ENCODE assay signal across 8 cellular contexts in the genomic region with DNA sequence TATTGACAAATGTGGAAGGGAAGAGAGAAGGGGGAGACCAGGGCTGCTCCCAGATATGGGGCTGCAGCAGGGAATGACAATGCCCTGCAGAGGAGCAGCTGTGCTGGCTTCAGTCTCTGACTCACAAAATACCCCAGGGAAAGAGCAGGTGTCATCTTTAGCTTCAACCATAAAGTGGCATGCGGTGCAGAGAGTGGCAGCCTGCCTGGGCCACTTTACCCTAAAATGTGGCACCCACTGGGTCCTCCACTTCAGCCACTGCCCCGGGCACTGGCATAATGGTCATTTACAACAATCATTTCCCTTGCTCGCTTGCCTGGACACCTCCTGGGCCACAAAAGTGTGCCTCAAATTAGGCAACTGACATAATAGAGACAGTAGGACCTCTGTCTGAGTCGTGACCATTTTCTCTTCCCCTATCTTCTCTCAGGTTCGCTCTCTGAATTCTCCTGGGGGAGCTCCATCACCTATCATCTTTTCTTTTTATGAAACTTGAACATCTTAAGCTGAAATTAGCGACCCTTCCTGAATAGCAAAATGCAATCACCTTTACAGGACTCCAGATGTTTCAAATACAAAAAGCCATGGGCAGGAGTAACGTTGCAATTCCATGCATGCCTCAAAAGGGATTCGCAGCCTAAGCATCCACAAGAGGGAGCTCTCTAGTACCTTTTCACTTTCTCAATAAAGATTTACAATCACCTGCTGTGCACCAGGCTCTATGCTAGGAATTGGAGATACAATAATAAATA.
A peak's percentile ranks its signal among the peaks of the same experiment; 100 is the strongest.
DNase-seq lines count a peak whose midpoint lies in the region; ATAC-seq, FAIRE-seq and TF ChIP-seq lines count a peak whose summit lies in the region.

No MANE protein-coding gene starts in this region.

- H3K36me3 ChIP-seq in HCT116 (ENCODE audit: control insufficient read depth in 1 of 2, insufficient read depth in 2 of 2, low read length in 2 of 2) (no peaks in the 10 kb centered on the region), colonic mucosa (no peaks in the 10 kb centered on the region)

- H3K27ac ChIP-seq in A549 (no peak overlapping the region), HCT116 (ENCODE audit: low read depth, low read length) (no peak overlapping the region), colonic mucosa (no peak overlapping the region)

- POLR2A ChIA-PET in A549 (lab: Yijun Ruan, JAX) (no interaction called here), HCT116 (lab: Charles Lee) (no interaction called here)

- H3K27ac Mint-ChIP-seq in mesothelial cell of epicardium = peak overlapping the region; percentile 39

- TF ChIP-seq POLR2A in A549 (IDR thresholded peaks at IDR 0.05; ENCODE audit: low read length) (no peak), HCT116 (IDR thresholded peaks at IDR 0.05; ENCODE audit: borderline replicate concordance, extremely low read depth, insufficient read depth, insufficient read length) (no peak)

- peaks cover 15% of the 10 kb centered on the region for H3K9me3 Mint-ChIP-seq in mesothelial cell of epicardium

- in situ Hi-C loops in G401 (cut with HindIII; ENCODE audit: low sequenced_read_pairs) = no loop called here

- no peaks in the 10 kb centered on the region for H3K79me2 ChIP-seq in HCT116 (ENCODE audit: insufficient read depth, low read length)

- TF ChIP-seq RAD21 in A549 (conservative IDR thresholded peaks at IDR 0.05 in 1 of 2, IDR thresholded peaks at IDR 0.05 in 1 of 2) (peak; percentile 57 to 66; a peak in 4 of 5 replicates), HCT116 (IDR thresholded peaks at IDR 0.05; ENCODE audit: low read depth) (peak; percentile 83)

- H3K4me3 Mint-ChIP-seq in mesothelial cell of epicardium = no peak overlapping the region

- intact Hi-C loops in HCT116 (cut with micrococcal nuclease) = loop anchor here (2.0 to 10.0 kb wide), 3 partner anchors 267 to 809 kb away; no protein-coding TSS in a partner anchor
- intact Hi-C loops in colonic mucosa (cut with DNase I) = loop anchor here (5.0 kb wide), 1 partner anchor 192 kb away; no protein-coding TSS in a partner anchor

- no peak for TF ChIP-seq EP300 in A549 (IDR thresholded peaks at IDR 0.05)

- H3K9me3 ChIP-seq in A549 = no peaks in the 10 kb centered on the region
- H3K9me3 ChIP-seq in HCT116 (ENCODE audit: control insufficient read depth in 1 of 2, insufficient read depth in 1 of 2, low read depth in 1 of 2, low read length in 2 of 2) = no peaks in the 10 kb centered on the region
- H3K9me3 ChIP-seq in colonic mucosa = no peaks in the 10 kb centered on the region

- H4K20me1 ChIP-seq in HCT116 (ENCODE audit: insufficient read depth) = no peaks in the 10 kb centered on the region

- H3K27me3 Mint-ChIP-seq in mesothelial cell of epicardium (ENCODE audit: low read depth) = no peaks in the 10 kb centered on the region

- peak; percentile 46 to 49 for DNase-seq in A549 (ENCODE audit: low read depth in 1 of 2, low spot score in 1 of 2)
- peak; percentile 27 for DNase-seq in G401 (ENCODE audit: low spot score)
- DNase-seq in HCT116 (ENCODE audit: low read depth, low spot score) = peak; percentile 39
- peak; percentile 63 for DNase-seq in LHCN-M2 (ENCODE audit: low read depth)
- DNase-seq in OCI-M1 (lab: John Stamatoyannopoulos, UW) = peak; percentile 71
- peak; percentile 75 for DNase-seq in colonic mucosa
- no peak for DNase-seq in mesothelial cell of epicardium (ENCODE audit: low spot score in 2 of 2, unreplicated experiment in 2 of 2)

- no TSS peak for BruUV-seq in HCT116 (replicated peaks; lab: Mats Ljungman, UMichigan)

- ATAC-seq in A549 (peak; percentile 74 to 88), HCT116 (peak; percentile 88), GM19467 (IDR thresholded peaks at IDR 0.05; ENCODE audit: unreplicated experiment) (no peak)

- RAD21 ChIA-PET in HCT116 (lab: Charles Lee; ENCODE audit: low non-redundant PET in 1 of 2, low total read pairs in 2 of 2, uncharacterized antibody in 2 of 2, unreplicated experiment in 2 of 2) = interaction anchor here in 1 of 2 experiments (1.0 to 1.1 kb wide), 3 partner anchors 23 to 269 kb away, joined by 3 to 4 read pairs (median 3); no protein-coding TSS in a partner anchor

- H3K4me2 ChIP-seq in A549 (0 out of 3 replicates have a peak overlapping the region, but pooled peaks have one; percentile 13), HCT116 (ENCODE audit: low read length) (no peak overlapping the region)

- no peak overlapping the region for H3K4me3 ChIP-seq in A549
- no peak overlapping the region for H3K4me3 ChIP-seq in HCT116 (replicated peaks in 1 of 2; ENCODE audit: low read depth in 1 of 2, low read length in 2 of 2)
- H3K4me3 ChIP-seq in colonic mucosa = no peak overlapping the region

- H3K9me2 ChIP-seq in HCT116 (ENCODE audit: insufficient read depth) = no peaks in the 10 kb centered on the region

- H3K27me3 ChIP-seq in HCT116 (ENCODE audit: insufficient read depth, low read length) (no peaks in the 10 kb centered on the region), colonic mucosa (no peaks in the 10 kb centered on the region)

- WGBS in A549 (ENCODE audit: missing lambda C conversion rate) = 29% methylated on average over 8 of the region's 8 CpGs

- H3K4me1 ChIP-seq in A549 (no peaks in the 10 kb centered on the region), HCT116 (ENCODE audit: control insufficient read depth in 1 of 2, insufficient read depth in 2 of 2, low read length in 2 of 2) (no peaks in the 10 kb centered on the region), colonic mucosa (no peaks in the 10 kb centered on the region)

- peak; percentile 18 for FAIRE-seq in A549 (lab: Jason Lieb, UNC)

- no peaks in the 10 kb centered on the region for H3K36me3 Mint-ChIP-seq in mesothelial cell of epicardium

- H3K9ac ChIP-seq in HCT116 (ENCODE audit: low read length) (no peak overlapping the region), colonic mucosa (ENCODE audit: low read depth in 2 of 2, low read length in 2 of 2) (peak overlapping the region in 1 of 2 donors; percentile 23)

- H2AFZ ChIP-seq in HCT116 (ENCODE audit: low read depth, low read length, poor library complexity, severe bottlenecking) = peak overlapping the region; percentile 40

- H3K4me1 Mint-ChIP-seq in mesothelial cell of epicardium = peaks cover 19% of the 10 kb centered on the region

- TF ChIP-seq CTCF in A549 (IDR thresholded peaks at IDR 0.05) (peak; percentile 75), HCT116 (IDR thresholded peaks at IDR 0.05 in 2 of 3, conservative IDR thresholded peaks at IDR 0.05 in 1 of 3; ENCODE audit: borderline replicate concordance in 1 of 3, insufficient read depth in 1 of 3, low read depth in 2 of 3, low read length in 2 of 3) (peak; percentile 64 to 78 (median 75); a peak in 5 of 6 replicates), colonic mucosa (IDR thresholded peaks at IDR 0.05) (peak; percentile 46), mesothelial cell of epicardium (IDR thresholded peaks at IDR 0.05; ENCODE audit: unreplicated experiment) (peak; percentile 59)

- CTCF ChIA-PET in A549 (lab: Yijun Ruan, JAX) = interaction anchor here (0.6 to 3.1 kb wide), 27 partner anchors 9 to 810 kb away, joined by 3 to 14 read pairs (median 3); no protein-coding TSS in a partner anchor
- CTCF ChIA-PET in HCT116 (lab: Charles Lee) = interaction anchor here (0.9 to 2.8 kb wide), 12 partner anchors 10 to 480 kb away, joined by 3 to 12 read pairs (median 5); partner anchors contain the start of gene ATF7IP

TF ChIP-seq in A549, 52 proteins besides CTCF, POLR2A, EP300 and RAD21:
- peak; percentile 49 for TF ChIP-seq SMC3 (IDR thresholded peaks at IDR 0.05)
- no peak for TF ChIP-seq POLR2AphosphoS2 (conservative IDR thresholded peaks at IDR 0.05; ENCODE audit: low read length)

TF ChIP-seq in HCT116, 20 proteins besides CTCF, POLR2A, EP300 and RAD21:
- TF ChIP-seq ELF1 (IDR thresholded peaks at IDR 0.05; ENCODE audit: borderline replicate concordance, low read depth) = no peak
- no peak for TF ChIP-seq CEBPB (IDR thresholded peaks at IDR 0.05; ENCODE audit: low read depth)
- peak; percentile 34; the same call in 1 of the 2 replicates for TF ChIP-seq CBX3 (IDR thresholded peaks at IDR 0.05; ENCODE audit: low read depth)
- TF ChIP-seq YY1 (IDR thresholded peaks at IDR 0.05; ENCODE audit: extremely low read depth, insufficient replicate concordance, low read depth, low read length) = peak; percentile 19
- TF ChIP-seq EZH2phosphoT487 (IDR thresholded peaks at IDR 0.05; ENCODE audit: borderline replicate concordance) = no peak
- peak; percentile 22; the same call in 1 of the 2 replicates for TF ChIP-seq MAX (IDR thresholded peaks at IDR 0.05)

Comparison
In these comparisons a context has a peak if more than half of its experiments do, and no peak if none do; other contexts are left out.
1. DNase-seq: peak in A549 (2 of 2), G401 (single experiment), HCT116 (single experiment), LHCN-M2 (single experiment), OCI-M1 (single experiment) and colonic mucosa (single experiment); none in mesothelial cell of epicardium (0 of 2).
2. Of the 6 proteins assayed by ChIP-seq in both A549 and HCT116: peak only in A549: none; only in HCT116: MAX; in both: CTCF and RAD21; in neither: 3.
3. Peak in every context shown above with its lines, with median percentiles within 50 percentile points of each other: CTCF ChIP-seq.